In the genomic region with DNA sequence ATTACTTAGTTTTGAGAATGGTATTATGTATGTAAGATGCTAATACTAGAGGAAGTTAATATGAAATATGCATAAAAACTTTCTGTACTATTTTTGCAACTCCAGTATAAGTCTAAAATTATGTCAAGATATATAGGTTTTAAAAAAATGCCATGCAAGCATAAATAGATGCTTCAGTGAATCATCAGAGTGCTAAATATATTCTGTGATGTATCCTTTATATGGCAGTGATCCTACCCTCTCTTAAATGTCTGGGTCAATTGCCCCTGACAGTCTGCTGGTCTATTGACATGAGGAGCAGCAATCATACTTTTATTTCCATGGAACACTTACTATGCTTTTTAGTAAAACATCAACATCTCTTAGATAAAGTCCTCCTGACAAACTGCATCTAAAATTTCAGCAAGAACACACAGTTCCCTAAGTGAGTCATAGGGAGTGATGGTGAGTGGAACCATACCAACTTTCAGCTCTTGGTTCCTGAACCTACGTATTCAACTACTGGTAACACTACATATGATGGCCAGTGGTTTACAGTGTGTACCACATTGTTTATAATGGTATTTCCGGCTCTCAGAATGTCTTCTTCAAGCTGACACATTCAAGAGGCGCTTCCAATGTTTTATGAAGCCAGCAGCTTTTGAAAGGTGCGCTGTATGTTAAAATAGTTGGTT, we compare ENCODE assay signal across 16 cellular contexts.
DNase-seq lines count a peak whose midpoint lies in the region; ATAC-seq and TF ChIP-seq lines count a peak whose summit lies in the region.
"Had no signal": no experiment of that assay in that cellular context is flagged by ENCODE, and none has a peak within 500 bp of the region (broad histone marks: within the 10 kb centered on the region; RNA-seq: fewer than 3 reads in every experiment).

No MANE protein-coding gene starts in this region.

- H3K4me1 Mint-ChIP-seq in stimulated activated effector memory CD8-positive, alpha-beta T cell treated with anti-CD3 and anti-CD28 coated beads, Interleukin-12 subunit alpha, Interleukin-12 subunit beta, amount 100 ng/mL, for 72 hours: no peaks in the 10 kb centered on the region
- H3K4me1 Mint-ChIP-seq: CD14-positive monocyte, nephron had no signal

- H3K9ac ChIP-seq in OCI-LY1 (ENCODE audit: low read length): no peak overlapping the region
- no peak overlapping the region for H3K9ac ChIP-seq in fibroblast of lung (ENCODE audit: insufficient read depth, low read length)

- H2AFZ ChIP-seq in OCI-LY1 (ENCODE audit: low read length) (peak overlapping the region; percentile 42; the same call in 1 of the 2 replicates), fibroblast of lung (ENCODE audit: low read length) (no peak overlapping the region)

- no peak overlapping the region for H3K4me3 ChIP-seq in GM12865 (ENCODE audit: low read depth, low read length)
- H3K4me3 ChIP-seq in OCI-LY1 (ENCODE audit: low read depth, low read length, poor library complexity, severe bottlenecking): no peak overlapping the region
- no peak overlapping the region for H3K4me3 ChIP-seq in fibroblast of lung (replicated peaks in 1 of 4; ENCODE audit: control extremely low read depth in 1 of 4, insufficient read depth in 1 of 4, low read depth in 3 of 4, low read length in 4 of 4)
- H3K4me3 ChIP-seq: breast epithelium had no signal

- no peaks in the 10 kb centered on the region for H3K36me3 Mint-ChIP-seq in stimulated activated effector memory CD8-positive, alpha-beta T cell treated with anti-CD3 and anti-CD28 coated beads, Interleukin-12 subunit alpha, Interleukin-12 subunit beta, amount 100 ng/mL, for 72 hours
- H3K36me3 Mint-ChIP-seq: CD14-positive monocyte had no signal

- no peaks in the 10 kb centered on the region for H3K79me2 ChIP-seq in OCI-LY1 (ENCODE audit: insufficient read depth, low read length)
- H3K79me2 ChIP-seq in fibroblast of lung (ENCODE audit: control insufficient read depth, insufficient read depth, low read length): no peaks in the 10 kb centered on the region

- ATAC-seq in stimulated activated effector memory CD8-positive, alpha-beta T cell treated with anti-CD3 and anti-CD28 coated beads, Interleukin-12 subunit alpha, Interleukin-12 subunit beta, amount 100 ng/mL, for 72 hours: peak; percentile 51
- ATAC-seq in GM21360 (IDR thresholded peaks at IDR 0.05; ENCODE audit: unreplicated experiment): no peak

- H3K27me3 ChIP-seq in OCI-LY1 (ENCODE audit: insufficient read depth, low read length) (no peaks in the 10 kb centered on the region), fibroblast of lung (ENCODE audit: control insufficient read depth, insufficient read depth, low read length) (no peaks in the 10 kb centered on the region)
- H3K27me3 ChIP-seq: breast epithelium had no signal

- H3K27ac Mint-ChIP-seq in stimulated activated effector memory CD8-positive, alpha-beta T cell treated with anti-CD3 and anti-CD28 coated beads, Interleukin-12 subunit alpha, Interleukin-12 subunit beta, amount 100 ng/mL, for 72 hours: no peak overlapping the region
- H3K27ac Mint-ChIP-seq: activated naive CD4-positive, alpha-beta T cell treated with anti-CD3 and anti-CD28 coated beads for 36 hours; CD14-positive monocyte; nephron had no signal

- H4K20me1 ChIP-seq in OCI-LY1 (ENCODE audit: insufficient read depth, low read length): no peaks in the 10 kb centered on the region
- no peaks in the 10 kb centered on the region for H4K20me1 ChIP-seq in fibroblast of lung (ENCODE audit: control insufficient read depth, extremely low read depth, insufficient read depth, low read length)

- H3K4me2 ChIP-seq in OCI-LY1 (ENCODE audit: low read length): no peak overlapping the region
- no peak overlapping the region for H3K4me2 ChIP-seq in fibroblast of lung (ENCODE audit: extremely low read depth, insufficient read depth, low read length)

- H3K9me3 Mint-ChIP-seq in stimulated activated effector memory CD8-positive, alpha-beta T cell treated with anti-CD3 and anti-CD28 coated beads, Interleukin-12 subunit alpha, Interleukin-12 subunit beta, amount 100 ng/mL, for 72 hours: no peaks in the 10 kb centered on the region
- H3K9me3 Mint-ChIP-seq: activated naive CD4-positive, alpha-beta T cell treated with anti-CD3 and anti-CD28 coated beads for 36 hours had no signal

- H3K9me2 ChIP-seq in OCI-LY1 (ENCODE audit: low read depth, low read length): no peaks in the 10 kb centered on the region

- no peak overlapping the region for H3K4me3 Mint-ChIP-seq in stimulated activated effector memory CD8-positive, alpha-beta T cell treated with anti-CD3 and anti-CD28 coated beads, Interleukin-12 subunit alpha, Interleukin-12 subunit beta, amount 100 ng/mL, for 72 hours
- H3K4me3 Mint-ChIP-seq: activated naive CD4-positive, alpha-beta T cell treated with anti-CD3 and anti-CD28 coated beads for 36 hours; CD14-positive monocyte; nephron had no signal

- H3K4me1 ChIP-seq in OCI-LY1 (ENCODE audit: insufficient read depth, low read length, severe bottlenecking) (peaks cover 4% of the 10 kb centered on the region), fibroblast of lung (ENCODE audit: control insufficient read depth, extremely low read depth, insufficient read depth, low read length) (no peaks in the 10 kb centered on the region)
- H3K4me1 ChIP-seq: breast epithelium had no signal

- H3K9me3 ChIP-seq in OCI-LY1 (ENCODE audit: low read length) (no peaks in the 10 kb centered on the region), fibroblast of lung (ENCODE audit: control insufficient read depth, insufficient read depth, low read depth, low read length) (no peaks in the 10 kb centered on the region)
- H3K9me3 ChIP-seq: breast epithelium had no signal

- DNase-seq in GM12865 (ENCODE audit: low read depth): peak; percentile 34
- peak; percentile 51 to 98 for DNase-seq in fibroblast of lung (ENCODE audit: low read depth in 2 of 2)
- DNase-seq in stimulated activated effector memory CD8-positive, alpha-beta T cell treated with anti-CD3 and anti-CD28 coated beads, Interleukin-12 subunit alpha, Interleukin-12 subunit beta, amount 100 ng/mL, for 72 hours (ENCODE audit: low spot score in 2 of 2): no peak
- DNase-seq in NCI-H146 treated with DMSO at 0.1 percent for 48 hours (lab: John Stamatoyannopoulos, UW; ENCODE audit: unreplicated experiment): no peak
- no peak for DNase-seq in DMS53 (lab: John Stamatoyannopoulos, UW)
- DNase-seq: activated CD4-positive, alpha-beta T cell treated with anti-CD3 and anti-CD28 coated beads for 4 hours; activated CD8-positive, alpha-beta memory T cell treated with anti-CD3 and anti-CD28 coated beads, Interleukin-2, amount 50 U/mL, for 4 hours; activated naive CD4-positive, alpha-beta T cell treated with anti-CD3 and anti-CD28 coated beads for 36 hours; DMS79 treated with DMSO at 0.1 percent for 48 hours; effector CD4-positive, alpha-beta T cell; H7 had no signal

- no peak overlapping the region for H3K27ac ChIP-seq in OCI-LY1 (ENCODE audit: low read depth, low read length, poor library complexity, severe bottlenecking)
- H3K27ac ChIP-seq in fibroblast of lung (ENCODE audit: insufficient read depth, low read length): no peak overlapping the region
- H3K27ac ChIP-seq: breast epithelium had no signal

- TF ChIP-seq CTCF in GM12865 (IDR thresholded peaks at IDR 0.05; ENCODE audit: insufficient read depth, low read depth, low read length, missing control alignments) (no peak), OCI-LY1 (IDR thresholded peaks at IDR 0.05; ENCODE audit: low read length) (no peak), fibroblast of lung (conservative IDR thresholded peaks at IDR 0.05 in 1 of 2, IDR thresholded peaks at IDR 0.05 in 1 of 2; ENCODE audit: low read depth in 1 of 2, low read length in 2 of 2) (no peak)

- H3F3A ChIP-seq in OCI-LY1 (ENCODE audit: insufficient read depth, low read length): no peaks in the 10 kb centered on the region

- H3K36me3 ChIP-seq in OCI-LY1 (ENCODE audit: insufficient read depth, low read length): no peaks in the 10 kb centered on the region
- H3K36me3 ChIP-seq in fibroblast of lung (ENCODE audit: control insufficient read depth, insufficient read depth, low read length): no peaks in the 10 kb centered on the region

Comparison
In these comparisons a context has a peak if more than half of its experiments do, and no peak if none do; other contexts are left out.
1. DNase-seq: peak in GM12865 (single experiment) and fibroblast of lung (2 of 2); none in stimulated activated effector memory CD8-positive, alpha-beta T cell treated with anti-CD3 and anti-CD28 coated beads, Interleukin-12 subunit alpha, Interleukin-12 subunit beta, amount 100 ng/mL, for 72 hours (0 of 2), NCI-H146 treated with DMSO at 0.1 percent for 48 hours (single experiment) and DMS53 (single experiment).